ENCODE assay signal across 8 cellular contexts in genomic region chr20:45934587-45935415, GRCh38. TPM values are rescaled to one million over a fixed set of nuclear protein-coding genes. Genes with fewer than 3 reads are reported as not detected.
A peak's percentile ranks its signal among the peaks of the same experiment; 100 is the strongest.
DNase-seq lines count a peak whose midpoint lies in the region; ATAC-seq, FAIRE-seq and TF ChIP-seq lines count a peak whose summit lies in the region.

PCIF1 (plus strand) TSS chr20:45934683; CDS start chr20:45939000, 4,317 bp downstream.

- peak within 1 kb of the TSS; percentile 99 for H3K27ac ChIP-seq in DND-41 (ENCODE audit: low read length)
- H3K27ac ChIP-seq in GM23248 = peak within 1 kb of the TSS; percentile 95
- peak within 1 kb of the TSS; percentile 87 for H3K27ac ChIP-seq in Karpas-422 (ENCODE audit: low read length)

- H3K27me3 Mint-ChIP-seq in activated T-cell treated with anti-CD3 and anti-CD28 coated beads, Interleukin-2, amount 50 U/mL, for 72 hours (ENCODE audit: low read depth) = no peaks in the 10 kb centered on the region

- no peak for TF ChIP-seq CTCF in DND-41 (IDR thresholded peaks at IDR 0.05; ENCODE audit: borderline replicate concordance, extremely low read depth, low read length, poor library complexity, severe bottlenecking)

- ATAC-seq in DND-41 (ENCODE audit: insufficient read depth, low read depth) (peak; percentile 79), esophagus mucosa (peak; percentile 92)
- peak; percentile 81 to 84 for ATAC-seq in activated T-cell treated with anti-CD3 and anti-CD28 coated beads, Interleukin-2, amount 50 U/mL, for 72 hours (replicated peaks in 1 of 2)

- FAIRE-seq in RCC 7860 (lab: Jason Lieb, UNC) = peak; percentile 42

- in situ Hi-C loops in GM23248 (cut with MboI) = no loop called here

- H3K79me2 ChIP-seq in DND-41 (ENCODE audit: insufficient read depth, low read length) (peaks cover 57% of the 10 kb centered on the region), GM23248 (ENCODE audit: insufficient read depth) (peaks cover 52% of the 10 kb centered on the region), Karpas-422 (ENCODE audit: low read length) (peaks cover 31% of the 10 kb centered on the region)

- H4K20me1 ChIP-seq in DND-41 (ENCODE audit: insufficient read depth, low read length) (peaks cover 38% of the 10 kb centered on the region), GM23248 (ENCODE audit: insufficient read depth) (no peaks in the 10 kb centered on the region), Karpas-422 (ENCODE audit: insufficient read depth, low read depth, low read length) (no peaks in the 10 kb centered on the region)

- H2AFZ ChIP-seq in DND-41 (ENCODE audit: low read depth, low read length) (peak within 1 kb of the TSS; percentile 99), GM23248 (peak within 1 kb of the TSS; percentile 82), Karpas-422 (ENCODE audit: low read length) (peak within 1 kb of the TSS; percentile 75; the same call in 1 of the 2 replicates)

- peak within 1 kb of the TSS; percentile 77 for H3K4me2 ChIP-seq in DND-41 (ENCODE audit: insufficient read depth, low read length)
- H3K4me2 ChIP-seq in GM23248 (ENCODE audit: unreplicated experiment) = peak within 1 kb of the TSS; percentile 97
- peak within 1 kb of the TSS; percentile 94 for H3K4me2 ChIP-seq in Karpas-422 (ENCODE audit: low read depth, low read length, poor library complexity, severe bottlenecking)

- H3K27me3 ChIP-seq in DND-41 (ENCODE audit: insufficient read depth, low read length, poor library complexity) = no peaks in the 10 kb centered on the region
- H3K27me3 ChIP-seq in GM23248 (replicated peaks; ENCODE audit: insufficient read depth) = no peaks in the 10 kb centered on the region
- no peaks in the 10 kb centered on the region for H3K27me3 ChIP-seq in Karpas-422 (ENCODE audit: low read length)

- peak within 1 kb of the TSS; percentile 100 for H3K9ac ChIP-seq in DND-41 (ENCODE audit: low read depth, low read length)
- H3K9ac ChIP-seq in GM23248 = peak within 1 kb of the TSS; percentile 99
- peak within 1 kb of the TSS; percentile 99 for H3K9ac ChIP-seq in Karpas-422 (ENCODE audit: low read length)

- peaks cover 14% of the 10 kb centered on the region; the same call in 1 of the 2 replicates for H3F3A ChIP-seq in GM23248 (ENCODE audit: insufficient read depth)

- H3K9me2 ChIP-seq in GM23248 (ENCODE audit: insufficient read depth) (no peaks in the 10 kb centered on the region), Karpas-422 (replicated peaks; ENCODE audit: insufficient read depth, low read length) (no peaks in the 10 kb centered on the region)

- peaks cover 6 to 17% of the 10 kb centered on the region in 2 donors for H3K36me3 Mint-ChIP-seq in activated T-cell treated with anti-CD3 and anti-CD28 coated beads, Interleukin-2, amount 50 U/mL, for 72 hours (ENCODE audit: insufficient read depth in 2 of 2)

- H3K36me3 ChIP-seq in DND-41 (ENCODE audit: insufficient read depth, low read length) (peaks cover 36% of the 10 kb centered on the region), GM23248 (ENCODE audit: low read depth) (peaks cover 10% of the 10 kb centered on the region; the same call in 1 of the 2 replicates), Karpas-422 (ENCODE audit: insufficient read depth, low read length) (peaks cover 14% of the 10 kb centered on the region; the same call in 1 of the 2 replicates)

- 0 to 1% methylated on average over 62 to 63 of the region's 102 CpGs for WGBS in GM23248 (ENCODE audit: low coverage in 1 of 2, low lambda C conversion rate in 2 of 2, missing lambda C conversion rate in 2 of 2), 2 experiments

- H3K9me3 ChIP-seq in DND-41 (ENCODE audit: insufficient read depth, low read length, severe bottlenecking) (no peaks in the 10 kb centered on the region), GM23248 (ENCODE audit: low read depth) (no peaks in the 10 kb centered on the region), Karpas-422 (ENCODE audit: low read length) (no peaks in the 10 kb centered on the region)

- H3K4me1 ChIP-seq in DND-41 (ENCODE audit: insufficient read depth, low read length) (peaks cover 27% of the 10 kb centered on the region), GM23248 (ENCODE audit: insufficient read depth) (peaks cover 12% of the 10 kb centered on the region; the same call in 1 of the 2 replicates), Karpas-422 (ENCODE audit: low read length) (peaks cover 11% of the 10 kb centered on the region)

- H3K4me3 ChIP-seq in DND-41 (ENCODE audit: low read depth in 1 of 2, low read length in 2 of 2) (peak within 1 kb of the TSS; percentile 93 to 97), GM23248 (peak within 1 kb of the TSS; percentile 95), Karpas-422 (ENCODE audit: low read length) (peak within 1 kb of the TSS; percentile 95)

- H3K27ac Mint-ChIP-seq in activated T-cell treated with anti-CD3 and anti-CD28 coated beads, Interleukin-2, amount 50 U/mL, for 72 hours = peak within 1 kb of the TSS; percentile 98

- H3K4me1 Mint-ChIP-seq in activated T-cell treated with anti-CD3 and anti-CD28 coated beads, Interleukin-2, amount 50 U/mL, for 72 hours (ENCODE audit: low read depth) = peaks cover 34% of the 10 kb centered on the region

- H3K9me3 Mint-ChIP-seq in activated T-cell treated with anti-CD3 and anti-CD28 coated beads, Interleukin-2, amount 50 U/mL, for 72 hours = no peaks in the 10 kb centered on the region

- H3K4me3 Mint-ChIP-seq in activated T-cell treated with anti-CD3 and anti-CD28 coated beads, Interleukin-2, amount 50 U/mL, for 72 hours = peak within 1 kb of the TSS; percentile 99

- DNase-seq in DND-41 (peak; percentile 99), GM23248 (peak; percentile 99), Karpas-422 (peak; percentile 99), RCC 7860 (ENCODE audit: low spot score) (peak; percentile 98), myocyte (ENCODE audit: low read depth) (peak; percentile 99)
- peak; percentile 98 to 99 for DNase-seq in activated T-cell treated with anti-CD3 and anti-CD28 coated beads, Interleukin-2, amount 50 U/mL, for 72 hours
- peak; percentile 97 to 98 for DNase-seq in stimulated activated CD8-positive, alpha-beta memory T cell treated with anti-CD3 and anti-CD28 coated beads, Interleukin-7, amount 100 ng/mL, for 4 hours (ENCODE audit: low read depth in 2 of 2)

RNA-seq across cellular contexts. Expression of gene PCIF1, which starts in this region (rescaled TPM):
- total RNA-seq in GM23248 (2014; rRNA removed; shearing (Covaris generic)) = 4.2 and 5.3 TPM in 2 replicates
- 23.8 and 24.3 TPM in 2 replicates for polyA plus RNA-seq in GM23248 (2016; fragmentation: Nextera tagmentation; extraction: Ambion mirVana)
- 10.0 and 12.0 TPM in 2 replicates for total RNA-seq in Karpas-422 (2014; rRNA removed; shearing (Covaris generic); ENCODE audit: low replicate concordance)
- total RNA-seq in activated T-cell treated with anti-CD3 and anti-CD28 coated beads, Interleukin-2, amount 50 U/mL, for 72 hours = 10 to 100 TPM; 38.7 to 42.0 TPM
- total RNA-seq in esophagus mucosa (19.0 TPM), myocyte (15.7 and 16.0 TPM in 2 replicates)
- 26.3 TPM for polyA plus RNA-seq in myocyte (2012)

Comparison
In these comparisons a context has a peak if more than half of its experiments do, and no peak if none do; other contexts are left out.
1. Peak in every context shown above with its lines: DNase-seq, ATAC-seq, H3K4me3 ChIP-seq and H3K27ac ChIP-seq.